Comparison of ENCODE assay signal across 22 cellular contexts in genomic region chr7:134452991-134453473, GRCh38. TPM values are rescaled to one million over a fixed set of nuclear protein-coding genes. Genes with fewer than 3 reads are reported as not detected.
A peak's percentile ranks its signal among the peaks of the same experiment; 100 is the strongest.
DNase-seq lines count a peak whose midpoint lies in the region; ATAC-seq, FAIRE-seq and TF ChIP-seq lines count a peak whose summit lies in the region.
"Had no signal": no experiment of that assay in that cellular context is flagged by ENCODE, and none has a peak within 500 bp of the region (broad histone marks: within the 10 kb centered on the region; RNA-seq: fewer than 3 reads in every experiment).

No MANE protein-coding gene starts in this region.

- peaks cover 41% of the 10 kb centered on the region for H3K4me1 Mint-ChIP-seq in nephron progenitor cell

- TF ChIP-seq CTCF in right atrium auricular region (IDR thresholded peaks at IDR 0.05) (no peak), nephron progenitor cell (IDR thresholded peaks at IDR 0.05) (no peak), upper lobe of right lung (IDR thresholded peaks at IDR 0.05) (no peak)

- H3K4me1 ChIP-seq in right atrium auricular region: peaks cover 0 to 83% of the 10 kb centered on the region in 2 donors
- H3K4me1 ChIP-seq in upper lobe of right lung: peaks cover 31% of the 10 kb centered on the region

- H3K27ac ChIP-seq in right atrium auricular region: peak overlapping the region; percentile 42 to 44
- H3K27ac ChIP-seq in upper lobe of right lung: peak overlapping the region; percentile 58

- H3K27me3 Mint-ChIP-seq in nephron progenitor cell (ENCODE audit: low read depth, poor library complexity): peaks cover 2% of the 10 kb centered on the region
- H3K27me3 Mint-ChIP-seq: activated naive CD8-positive, alpha-beta T cell treated with anti-CD3 and anti-CD28 coated beads, Interleukin-2, amount 10 ng/mL, durations not matched to agents 7 days and 5 days; naive B cell; progenitor cell of endocrine pancreas had no signal

- H3K9me3 ChIP-seq in right atrium auricular region: no peaks in the 10 kb centered on the region
- H3K9me3 ChIP-seq in upper lobe of right lung: no peaks in the 10 kb centered on the region
- H3K9me3 ChIP-seq: MG63 had no signal

- DNase-seq in RPMI7951 (ENCODE audit: low read depth): peak; percentile 58
- peak; percentile 55 for DNase-seq in right atrium auricular region (ENCODE audit: low spot score)
- no peak for DNase-seq in nephron progenitor cell
- DNase-seq in upper lobe of right lung: no peak
- no peak for DNase-seq in stimulated activated CD4-positive, alpha-beta T cell treated with anti-CD3 and anti-CD28 coated beads, Interleukin-4, amount 100 ng/mL, for 4 hours
- DNase-seq in midbrain (lab: John Stamatoyannopoulos, UW): no peak
- no peak for DNase-seq in GM12892 (ENCODE audit: insufficient read length)
- DNase-seq: activated naive CD8-positive, alpha-beta T cell treated with anti-CD3 and anti-CD28 coated beads, Interleukin-2, amount 10 ng/mL, durations not matched to agents 7 days and 5 days; DMS 273 treated with DMSO at 0.1 percent for 48 hours; dorsolateral prefrontal cortex; MG63; naive B cell; NCI-H187 treated with DMSO at 0.1 percent for 48 hours; NCI-H446; NK-92 treated with Interleukin-12 subunit alpha and Interleukin-12 subunit beta, amount 100 ng/mL, for 24 hours; stimulated activated naive CD8-positive, alpha-beta T cell treated with anti-CD3 and anti-CD28 coated beads, Interleukin-15, Interleukin-2, amounts not matched to agents 100 U/mL and 50 U/mL, for 24 hours; T-helper 2 cell had no signal

- intact Hi-C loops in upper lobe of right lung (cut with DNase I): no loop called here

- H3K4me3 ChIP-seq in right atrium auricular region: no peak overlapping the region
- no peak overlapping the region for H3K4me3 ChIP-seq in upper lobe of right lung
- H3K4me3 ChIP-seq: dorsolateral prefrontal cortex, MG63 had no signal

- no peak for FAIRE-seq in GM12892 (lab: Jason Lieb, UNC)
- FAIRE-seq: keratinocyte had no signal

- H3K9me3 Mint-ChIP-seq in nephron progenitor cell: no peaks in the 10 kb centered on the region
- H3K9me3 Mint-ChIP-seq: activated naive CD8-positive, alpha-beta T cell treated with anti-CD3 and anti-CD28 coated beads, Interleukin-2, amount 10 ng/mL, durations not matched to agents 7 days and 5 days; activated T-helper 1 cell treated with anti-CD3 and anti-CD28 coated beads, Interleukin-12 subunit alpha, Interleukin-12 subunit beta, Interleukin-2, Interleukin-4 antibody, amounts not matched to agents 30 ng/mL and 10 ng/mL and 1 ng/mL, durations not matched to agents 14 hours and 24 hours and 36 hours; naive B cell; WTC11 had no signal

- H3K4me3 Mint-ChIP-seq in nephron progenitor cell: no peak overlapping the region
- H3K4me3 Mint-ChIP-seq: activated naive CD8-positive, alpha-beta T cell treated with anti-CD3 and anti-CD28 coated beads, Interleukin-2, amount 10 ng/mL, durations not matched to agents 7 days and 5 days; activated T-helper 1 cell treated with anti-CD3 and anti-CD28 coated beads, Interleukin-12 subunit alpha, Interleukin-12 subunit beta, Interleukin-2, Interleukin-4 antibody, amounts not matched to agents 30 ng/mL and 10 ng/mL and 1 ng/mL, durations not matched to agents 14 hours and 24 hours and 36 hours; WTC11 had no signal

- H3K36me3 ChIP-seq in right atrium auricular region (peaks cover 40% of the 10 kb centered on the region), upper lobe of right lung (peaks cover 37% of the 10 kb centered on the region)

- TF ChIP-seq POLR2A in GM12892 (IDR thresholded peaks at IDR 0.05; ENCODE audit: low read depth, low read length): no peak

- H3K27me3 ChIP-seq in right atrium auricular region (no peaks in the 10 kb centered on the region), upper lobe of right lung (no peaks in the 10 kb centered on the region)
- H3K27me3 ChIP-seq: dorsolateral prefrontal cortex, MG63 had no signal

- peak overlapping the region; percentile 61 for H3K27ac Mint-ChIP-seq in nephron progenitor cell
- H3K27ac Mint-ChIP-seq: activated naive CD8-positive, alpha-beta T cell treated with anti-CD3 and anti-CD28 coated beads, Interleukin-2, amount 10 ng/mL, durations not matched to agents 7 days and 5 days; progenitor cell of endocrine pancreas had no signal

- no peak for ATAC-seq in upper lobe of right lung
- ATAC-seq: esophagus mucosa; stimulated activated naive CD8-positive, alpha-beta T cell treated with anti-CD3 and anti-CD28 coated beads, Interleukin-15, Interleukin-2, amounts not matched to agents 100 U/mL and 50 U/mL, for 24 hours; WTC11 had no signal

- peaks cover 62% of the 10 kb centered on the region for H3K36me3 Mint-ChIP-seq in nephron progenitor cell (ENCODE audit: low read depth)

RNA-seq across cellular contexts. Expression of gene AKR1B1, which starts 5.9 kb away (rescaled TPM):
- 353 and 358 TPM in 2 replicates for total RNA-seq in RPMI7951 (2014; rRNA removed; shearing (Covaris generic))
- total RNA-seq in right atrium auricular region (100 to 1,000 TPM in 1 of 2 donors, 10 to 100 TPM in 1; 69.1 to 261 TPM), upper lobe of right lung (91.8 TPM)
- polyA plus RNA-seq in GM12892 (2012; ENCODE audit: missing spikeins): 97.8 TPM

Comparison
In these comparisons a context has a peak if more than half of its experiments do, and no peak if none do; other contexts are left out.
1. DNase-seq: peak in RPMI7951 (single experiment) and right atrium auricular region (single experiment); none in nephron progenitor cell (single experiment), upper lobe of right lung (single experiment), stimulated activated CD4-positive, alpha-beta T cell treated with anti-CD3 and anti-CD28 coated beads, Interleukin-4, amount 100 ng/mL, for 4 hours (0 of 2), midbrain (single experiment) and GM12892 (single experiment).